ENCODE assay signal across 16 cellular contexts in the genomic region with DNA sequence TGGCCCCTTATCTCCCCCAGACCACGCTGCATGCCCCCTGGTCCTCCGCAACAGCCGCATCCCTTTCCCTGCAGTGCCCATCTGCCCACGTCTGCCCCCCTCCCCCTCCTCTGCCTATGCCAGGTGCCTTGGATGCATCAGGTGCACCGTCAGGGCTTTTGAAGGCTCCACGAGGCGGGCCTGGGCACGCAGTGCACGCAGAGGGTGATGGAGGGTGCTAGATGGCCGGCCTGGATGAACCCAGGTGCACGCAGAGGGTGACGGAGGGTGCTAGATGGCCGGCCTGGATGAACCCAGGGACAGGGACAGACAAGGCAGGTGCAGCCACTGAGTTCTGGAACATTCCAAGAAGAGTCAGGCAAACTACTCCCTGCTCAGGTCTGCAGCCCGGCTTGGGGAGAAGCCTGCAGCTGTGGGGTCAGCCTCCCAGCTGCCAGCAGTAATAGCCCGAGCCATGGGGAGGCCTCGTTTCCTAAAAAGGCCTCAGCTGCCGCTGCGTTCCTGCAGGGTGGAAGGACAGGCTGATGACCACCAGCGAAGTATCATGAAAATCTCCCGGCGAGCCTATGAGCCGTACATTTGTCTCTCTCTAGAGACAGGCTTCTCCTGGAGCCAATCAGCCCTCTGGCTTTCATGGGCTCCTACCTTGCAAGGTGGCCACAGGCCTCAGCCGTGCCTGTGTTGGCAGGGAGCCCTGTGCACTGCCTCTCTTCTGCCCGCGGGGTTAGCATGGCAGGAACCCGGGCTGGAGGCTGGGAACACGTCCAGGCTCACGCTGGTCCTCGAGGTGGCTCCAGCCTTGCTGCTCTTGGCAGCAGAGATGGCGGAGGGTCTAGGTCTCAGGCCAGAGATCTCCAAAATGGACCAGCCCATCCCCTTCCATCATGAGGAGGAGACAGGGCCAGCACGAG. TPM values are rescaled to one million over a fixed set of nuclear protein-coding genes. Genes with fewer than 3 reads are reported as not detected.
DNase-seq lines count a peak whose midpoint lies in the region; ATAC-seq and TF ChIP-seq lines count a peak whose summit lies in the region.
"Had no signal": no experiment of that assay in that cellular context is flagged by ENCODE, and none has a peak within 500 bp of the region (broad histone marks: within the 10 kb centered on the region; RNA-seq: fewer than 3 reads in every experiment).

No MANE protein-coding gene starts in this region.

- WGBS in mesenchymal stem cell = 92% methylated on average over 31 of the region's 31 CpGs
- WGBS in mesendoderm (ENCODE audit: extremely low coverage, insufficient coverage, low lambda C conversion rate) = no CpG with 5 or more reads among the region's 31 CpGs

- H4K91ac ChIP-seq in mesenchymal stem cell (ENCODE audit: low read length) = peak overlapping the region; percentile 35

- peak in 2 of 3 experiments; percentile 50 to 60 for DNase-seq in NCI-H1417 (lab: John Stamatoyannopoulos, UW)
- no peak for DNase-seq in NCI-H1417 treated with DMSO at 0.1 percent for 48 hours (lab: John Stamatoyannopoulos, UW)
- DNase-seq in CD4-positive, alpha-beta memory T cell = no peak
- DNase-seq in RWPE1 (ENCODE audit: low spot score) = no peak
- no peak for DNase-seq in mesenchymal stem cell
- DNase-seq in mesendoderm = no peak
- DNase-seq in stimulated activated CD4-positive, alpha-beta T cell treated with anti-CD3 and anti-CD28 coated beads, Interleukin-4, amount 100 ng/mL, for 4 hours = no peak
- DNase-seq: 8988T; activated CD4-positive, alpha-beta T cell treated with anti-CD3 and anti-CD28 coated beads for 1 hour; activated T-cell treated with anti-CD3 and anti-CD28 coated beads, Interleukin-2, amount 50 U/mL, for 72 hours; colonic mucosa; KG1; SIG-M5 had no signal

- no peaks in the 10 kb centered on the region for H3K9me3 ChIP-seq in CD4-positive, alpha-beta memory T cell (ENCODE audit: control insufficient read depth in 1 of 2, low read length in 2 of 2)
- H3K9me3 ChIP-seq in mesenchymal stem cell (ENCODE audit: control insufficient read depth, low read length) = no peaks in the 10 kb centered on the region
- H3K9me3 ChIP-seq: colonic mucosa had no signal

- H3K4me3 ChIP-seq in CD4-positive, alpha-beta memory T cell (ENCODE audit: low read length in 2 of 2) = no peak overlapping the region
- H3K4me3 ChIP-seq in mesenchymal stem cell (ENCODE audit: insufficient read depth in 1 of 2, low read depth in 1 of 2, low read length in 2 of 2) (peak overlapping the region in 1 of 2 experiments; percentile 15), mesendoderm (ENCODE audit: low read length) (no peak overlapping the region)
- H3K4me3 ChIP-seq: colonic mucosa had no signal

- no peak overlapping the region for H4K5ac ChIP-seq in mesendoderm (ENCODE audit: low read length)

- H2BK5ac ChIP-seq in mesenchymal stem cell (ENCODE audit: low read depth, low read length, poor library complexity, severe bottlenecking) (no peak overlapping the region), mesendoderm (ENCODE audit: low read length) (no peak overlapping the region)

- no peak overlapping the region for H3K4ac ChIP-seq in mesenchymal stem cell (ENCODE audit: low read depth in 1 of 2, low read length in 2 of 2)
- no peak overlapping the region for H3K4ac ChIP-seq in mesendoderm (ENCODE audit: low read depth, low read length)

- peak overlapping the region; percentile 69 for H3K27ac ChIP-seq in CD4-positive, alpha-beta memory T cell (ENCODE audit: low read depth, low read length)
- H3K27ac ChIP-seq in RWPE1 (peak overlapping the region; percentile 100), mesenchymal stem cell (ENCODE audit: low read length, poor library complexity, severe bottlenecking) (no peak overlapping the region), mesendoderm (ENCODE audit: low read depth, low read length) (no peak overlapping the region)
- H3K27ac ChIP-seq: epithelial cell of prostate, parathyroid adenoma had no signal

- no peaks in the 10 kb centered on the region for H3K9me3 Mint-ChIP-seq in CD4-positive, alpha-beta memory T cell
- H3K9me3 Mint-ChIP-seq: activated T-cell treated with anti-CD3 and anti-CD28 coated beads, Interleukin-2, amount 50 U/mL, for 72 hours had no signal

- no peaks in the 10 kb centered on the region for H3K36me3 Mint-ChIP-seq in CD4-positive, alpha-beta memory T cell

- H3K9ac ChIP-seq in mesenchymal stem cell (ENCODE audit: low read length) = no peak overlapping the region
- H3K9ac ChIP-seq in mesendoderm (ENCODE audit: low read length) = no peak overlapping the region
- H3K9ac ChIP-seq: parathyroid adenoma had no signal

- H4K8ac ChIP-seq in mesenchymal stem cell (ENCODE audit: low read length) = no peak overlapping the region
- no peak overlapping the region for H4K8ac ChIP-seq in mesendoderm (ENCODE audit: low read depth, low read length)

- peak overlapping the region in 6 of 8 donors; percentile 4 to 44 (median 26) for H3K4me3 Mint-ChIP-seq in CD4-positive, alpha-beta memory T cell

- no peak overlapping the region for H2BK12ac ChIP-seq in mesenchymal stem cell (ENCODE audit: low read length in 2 of 2)

- H3K27me3 ChIP-seq in CD4-positive, alpha-beta memory T cell (ENCODE audit: insufficient read depth, low read length) = no peaks in the 10 kb centered on the region
- H3K27me3 ChIP-seq in mesenchymal stem cell (ENCODE audit: control insufficient read depth in 1 of 2, insufficient read depth in 1 of 2, low read length in 2 of 2) = peaks cover 0 to 12% of the 10 kb centered on the region in 2 experiments
- H3K27me3 ChIP-seq in mesendoderm (ENCODE audit: insufficient read depth, low read length, poor library complexity) = no peaks in the 10 kb centered on the region
- H3K27me3 ChIP-seq: colonic mucosa had no signal

- CTCF ChIA-PET in CD4-positive, alpha-beta memory T cell (lab: Charles Lee; ENCODE audit: partially characterized antibody) = no interaction called here
- CTCF ChIA-PET in RWPE1 (lab: Yijun Ruan, JAX) = interaction anchor here (0.6 to 1.2 kb wide), 2 partner anchors 35 to 53 kb away, joined by 3 to 5 read pairs; no protein-coding TSS in a partner anchor

- H3K23ac ChIP-seq in mesenchymal stem cell (ENCODE audit: low read length in 2 of 2) = no peak overlapping the region
- H3K23ac ChIP-seq in mesendoderm (ENCODE audit: low read length) = no peak overlapping the region

- no peaks in the 10 kb centered on the region for H3K27me3 Mint-ChIP-seq in CD4-positive, alpha-beta memory T cell

- H2AK5ac ChIP-seq in mesenchymal stem cell (ENCODE audit: low read length, severe bottlenecking) (no peak overlapping the region), mesendoderm (ENCODE audit: low read length) (no peak overlapping the region)

- POLR2A ChIA-PET in CD4-positive, alpha-beta memory T cell (lab: Charles Lee; ENCODE audit: partially characterized antibody) = no interaction called here
- POLR2A ChIA-PET in RWPE1 (lab: Yijun Ruan, JAX; ENCODE audit: low non-redundant PET) = no interaction called here

- peaks cover 14 to 45% (median 33%) of the 10 kb centered on the region in 4 donors for H3K4me1 Mint-ChIP-seq in CD4-positive, alpha-beta memory T cell

- intact Hi-C loops in CD4-positive, alpha-beta memory T cell (cut with micrococcal nuclease) = no loop called here

- H3K27ac Mint-ChIP-seq in CD4-positive, alpha-beta memory T cell = peak overlapping the region in 4 of 7 donors; percentile 42 to 89 (median 50)
- H3K27ac Mint-ChIP-seq: activated T-cell treated with anti-CD3 and anti-CD28 coated beads, Interleukin-2, amount 50 U/mL, for 72 hours had no signal

- peaks cover 45% of the 10 kb centered on the region for H3K4me1 ChIP-seq in CD4-positive, alpha-beta memory T cell (ENCODE audit: insufficient read depth, low read length)
- H3K4me1 ChIP-seq in mesenchymal stem cell (ENCODE audit: control insufficient read depth, insufficient read depth, low read depth, low read length) (peaks cover 45% of the 10 kb centered on the region), mesendoderm (ENCODE audit: control insufficient read depth, low read depth, low read length) (no peaks in the 10 kb centered on the region)
- H3K4me1 ChIP-seq: colonic mucosa, parathyroid adenoma had no signal

- no peak for ATAC-seq in GM18498 (IDR thresholded peaks at IDR 0.05; ENCODE audit: unreplicated experiment)
- ATAC-seq: activated T-cell treated with anti-CD3 and anti-CD28 coated beads, Interleukin-2, amount 50 U/mL, for 72 hours had no signal

- no peak overlapping the region for H3K56ac ChIP-seq in mesendoderm (ENCODE audit: low read length)

- no peak overlapping the region for H2BK15ac ChIP-seq in mesenchymal stem cell (ENCODE audit: low read depth, poor library complexity, severe bottlenecking)
- H2BK15ac ChIP-seq in mesendoderm (replicated peaks; ENCODE audit: low read depth) = no peak overlapping the region

- H3K36me3 ChIP-seq in CD4-positive, alpha-beta memory T cell (ENCODE audit: insufficient read depth, low read length) = no peaks in the 10 kb centered on the region
- H3K36me3 ChIP-seq in mesenchymal stem cell (ENCODE audit: control insufficient read depth in 1 of 2, insufficient read depth in 2 of 2, low read depth in 1 of 2, low read length in 2 of 2) (no peaks in the 10 kb centered on the region), mesendoderm (ENCODE audit: control insufficient read depth, insufficient read depth, low read length) (no peaks in the 10 kb centered on the region)
- H3K36me3 ChIP-seq: colonic mucosa had no signal

- H3K79me2 ChIP-seq in mesendoderm (ENCODE audit: control insufficient read depth, insufficient read depth, low read length) = no peaks in the 10 kb centered on the region
- H3K79me2 ChIP-seq: parathyroid adenoma had no signal

- H2BK120ac ChIP-seq in mesenchymal stem cell (ENCODE audit: low read depth, low read length) = no peak overlapping the region
- H2BK120ac ChIP-seq in mesendoderm (ENCODE audit: low read depth, low read length) = no peak overlapping the region

- H3K4me2 ChIP-seq in mesenchymal stem cell (ENCODE audit: low read length, poor library complexity, severe bottlenecking) (no peak overlapping the region), mesendoderm (ENCODE audit: low read length) (no peak overlapping the region)

- no peak overlapping the region for H3K18ac ChIP-seq in mesenchymal stem cell (ENCODE audit: low read depth in 1 of 2, low read length in 2 of 2)
- no peak overlapping the region for H3K18ac ChIP-seq in mesendoderm (ENCODE audit: low read length)

- no peak for TF ChIP-seq CTCF in RWPE1 (conservative IDR thresholded peaks at IDR 0.05; ENCODE audit: low read depth)

- H3K14ac ChIP-seq in mesenchymal stem cell (ENCODE audit: low read length in 2 of 2) = no peak overlapping the region

- H3K79me1 ChIP-seq in mesenchymal stem cell (replicated peaks; ENCODE audit: low read length, poor library complexity, severe bottlenecking) = no peaks in the 10 kb centered on the region
- no peaks in the 10 kb centered on the region for H3K79me1 ChIP-seq in mesendoderm (ENCODE audit: low read length)

- no peak overlapping the region for H2AFZ ChIP-seq in mesenchymal stem cell (ENCODE audit: low read depth, low read length)
- H2AFZ ChIP-seq: parathyroid adenoma had no signal

RNA-seq across cellular contexts. Expression of a gene that starts 29.6 kb away (rescaled TPM):
- total RNA-seq in CD4-positive, alpha-beta memory T cell = under 1 TPM; 0.30 to 0.38 TPM
- polyA plus RNA-seq in CD4-positive, alpha-beta memory T cell = not detected
- 0.01 TPM for polyA plus RNA-seq in mesenchymal stem cell (2013, experiment 1 of 2)
- 0.07 TPM for polyA plus RNA-seq in mesenchymal stem cell (2013, experiment 2 of 2)
- 0.76 TPM for polyA plus RNA-seq in mesendoderm (2013, experiment 1 of 2)
- polyA plus RNA-seq in mesendoderm (2013, experiment 2 of 2) = 0.73 TPM
- total RNA-seq: activated T-cell treated with anti-CD3 and anti-CD28 coated beads, Interleukin-2, amount 50 U/mL, for 72 hours had no signal

RNA-seq across cellular contexts. Expression of a gene that starts 58.0 kb away (rescaled TPM):
- 10 to 100 TPM in 1 of 2 experiments, 1 to 10 TPM in 1; 9.7 to 11.0 TPM for total RNA-seq in CD4-positive, alpha-beta memory T cell
- 10 to 100 TPM in 1 of 2 donors, 1 to 10 TPM in 1; 6.8 to 10.9 TPM for polyA plus RNA-seq in CD4-positive, alpha-beta memory T cell
- 14.2 TPM for polyA plus RNA-seq in mesenchymal stem cell (2013, experiment 1 of 2)
- polyA plus RNA-seq in mesenchymal stem cell (2013, experiment 2 of 2) = 14.5 TPM
- polyA plus RNA-seq in mesendoderm (2013, experiment 1 of 2) = 13.3 TPM
- 13.2 TPM for polyA plus RNA-seq in mesendoderm (2013, experiment 2 of 2)

Comparison
In these comparisons a context has a peak if more than half of its experiments do, and no peak if none do; other contexts are left out.
1. DNase-seq: peak in NCI-H1417 (2 of 3); none in NCI-H1417 treated with DMSO at 0.1 percent for 48 hours (single experiment), CD4-positive, alpha-beta memory T cell (0 of 5), RWPE1 (single experiment), mesenchymal stem cell (single experiment), mesendoderm (single experiment) and stimulated activated CD4-positive, alpha-beta T cell treated with anti-CD3 and anti-CD28 coated beads, Interleukin-4, amount 100 ng/mL, for 4 hours (0 of 2).
2. H3K27ac ChIP-seq: peak in CD4-positive, alpha-beta memory T cell (single experiment) and RWPE1 (single experiment); none in mesenchymal stem cell (single experiment) and mesendoderm (single experiment).